Comparison of ENCODE assay signal across 36 cellular contexts in the genomic region with DNA sequence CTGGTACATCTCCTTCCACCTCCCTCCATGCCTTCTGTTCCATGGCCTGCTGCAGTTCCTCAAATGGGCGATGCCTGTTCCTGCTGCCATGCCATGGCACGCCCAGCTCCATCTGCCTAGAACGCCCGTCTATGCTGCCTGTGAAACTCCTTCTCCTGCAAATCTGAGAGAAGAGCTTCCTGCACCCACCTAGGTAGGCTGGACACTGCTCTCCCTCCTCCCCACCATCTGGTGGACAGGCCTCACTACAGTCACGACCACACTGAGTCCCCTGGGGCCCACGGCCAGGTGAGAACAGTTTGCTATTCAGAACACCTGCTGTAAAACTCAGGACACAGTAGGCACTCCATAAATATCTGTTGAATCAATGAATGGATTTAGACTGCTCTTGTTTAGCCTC.
"Had no signal": no experiment of that assay in that cellular context is flagged by ENCODE, and none has a peak within 500 bp of the region (broad histone marks: within the 10 kb centered on the region; RNA-seq: fewer than 3 reads in every experiment).

No MANE protein-coding gene starts in this region.

- H3K4me1 ChIP-seq: Peyer's patch, SJSA1 had no signal

- DNase-seq: activated CD4-positive, alpha-beta T cell treated with anti-CD3 and anti-CD28 coated beads for 36 hours; activated CD4-positive, alpha-beta T cell treated with anti-CD3 and anti-CD28 coated beads, Interleukin-2, amount 10 ng/mL, durations not matched to agents 7 days and 5 days; activated CD4-positive, alpha-beta T cell treated with anti-CD3 and anti-CD28 coated beads, Interleukin-2, amount 50 U/mL, for 48 hours; activated CD8-positive, alpha-beta T cell treated with anti-CD3 and anti-CD28 coated beads, Interleukin-2, amount 10 ng/mL, durations not matched to agents 7 days and 5 days; activated effector memory CD4-positive, alpha-beta T cell treated with Interleukin-2 at 50 U/mL for 16 hours; activated naive CD4-positive, alpha-beta T cell treated with anti-CD3 and anti-CD28 coated beads, Interleukin-2, amount 10 ng/mL, durations not matched to agents 7 days and 5 days; activated naive CD8-positive, alpha-beta T cell treated with anti-CD3 and anti-CD28 coated beads, Interleukin-2, amount 50 U/mL, for 24 hours; activated T-cell treated with anti-CD3 and anti-CD28 coated beads, Interleukin-2, amount 50 U/mL, for 48 hours; anterior cingulate cortex; central memory CD4-positive, alpha-beta T cell; Karpas-422; KBM-7; MG63; NCI-H1048; NCI-H1436 treated with DMSO at 0.1 percent for 48 hours; NCI-H1694 treated with DMSO at 0.1 percent for 48 hours; NCI-H2029; NCI-H2227 treated with DMSO at 0.1 percent for 48 hours; NCI-H446; NCI-H510A treated with DMSO at 0.1 percent for 48 hours; NCI-H526 treated with DMSO at 0.1 percent for 48 hours; NCI-H82; NK-92 treated with Interleukin-12 subunit alpha and Interleukin-12 subunit beta, amount 100 ng/mL, for 24 hours; PC-3; Peyer's patch; RPMI8226; SHP77 treated with DMSO at 0.1 percent for 48 hours; SK-N-SH had no signal

- H3K4me1 Mint-ChIP-seq: activated CD4-positive, alpha-beta T cell treated with anti-CD3 and anti-CD28 coated beads for 36 hours; activated CD4-positive, alpha-beta T cell treated with anti-CD3 and anti-CD28 coated beads, Interleukin-2, amount 10 ng/mL, durations not matched to agents 7 days and 5 days; activated naive CD4-positive, alpha-beta T cell treated with anti-CD3 and anti-CD28 coated beads, Interleukin-2, amount 10 ng/mL, durations not matched to agents 7 days and 5 days; activated naive CD8-positive, alpha-beta T cell treated with anti-CD3 and anti-CD28 coated beads, Interleukin-2, amount 50 U/mL, for 24 hours; brain had no signal

- H3K27ac ChIP-seq: Peyer's patch, SJSA1 had no signal

- FAIRE-seq: TTC549 had no signal

- ATAC-seq: activated CD4-positive, alpha-beta T cell treated with anti-CD3 and anti-CD28 coated beads for 36 hours; activated CD4-positive, CD25-positive, alpha-beta regulatory T cell treated with anti-CD3 and anti-CD28 coated beads, Interleukin-2, amount 50 U/mL, for 24 hours; activated CD8-positive, alpha-beta T cell treated with anti-CD3 and anti-CD28 coated beads, Interleukin-2, amount 10 ng/mL, durations not matched to agents 7 days and 5 days; activated naive CD8-positive, alpha-beta T cell treated with anti-CD3 and anti-CD28 coated beads, Interleukin-2, amount 50 U/mL, for 24 hours; PC-3; WTC11 had no signal

- H3K9me3 ChIP-seq: MG63, Peyer's patch, SJSA1, SK-N-SH had no signal

- H3K36me3 ChIP-seq: MG63, Peyer's patch, SJSA1 had no signal

- H3K27me3 Mint-ChIP-seq: activated CD4-positive, alpha-beta T cell treated with anti-CD3 and anti-CD28 coated beads for 36 hours; activated CD4-positive, alpha-beta T cell treated with anti-CD3 and anti-CD28 coated beads, Interleukin-2, amount 10 ng/mL, durations not matched to agents 7 days and 5 days; activated naive CD4-positive, alpha-beta T cell treated with anti-CD3 and anti-CD28 coated beads, Interleukin-2, amount 10 ng/mL, durations not matched to agents 7 days and 5 days; activated naive CD8-positive, alpha-beta T cell; activated naive CD8-positive, alpha-beta T cell treated with anti-CD3 and anti-CD28 coated beads, Interleukin-2, amount 50 U/mL, for 24 hours had no signal

- H3K4me3 Mint-ChIP-seq: activated CD4-positive, alpha-beta T cell treated with anti-CD3 and anti-CD28 coated beads for 36 hours; activated CD4-positive, alpha-beta T cell treated with anti-CD3 and anti-CD28 coated beads, Interleukin-2, amount 10 ng/mL, durations not matched to agents 7 days and 5 days; activated CD8-positive, alpha-beta T cell treated with anti-CD3 and anti-CD28 coated beads, Interleukin-2, amount 10 ng/mL, durations not matched to agents 7 days and 5 days; activated naive CD4-positive, alpha-beta T cell treated with anti-CD3 and anti-CD28 coated beads, Interleukin-2, amount 10 ng/mL, durations not matched to agents 7 days and 5 days; activated naive CD8-positive, alpha-beta T cell; activated naive CD8-positive, alpha-beta T cell treated with anti-CD3 and anti-CD28 coated beads, Interleukin-2, amount 50 U/mL, for 24 hours; brain; T-helper 1 cell treated with Interleukin-12 subunit alpha and Interleukin-12 subunit beta and Interleukin-4 antibody, amounts not matched to agents 30 μg/mL and 1 μg/mL, for 36 hours; T-helper 2 cell treated with Interferon-gamma antibody and Interleukin-4, amounts not matched to agents 5 μg/mL and 100 μg/mL, for 36 hours; WTC11 had no signal

- H3K4me2 ChIP-seq: SK-N-SH had no signal

- H3K9me3 Mint-ChIP-seq: activated CD4-positive, alpha-beta T cell treated with anti-CD3 and anti-CD28 coated beads, Interleukin-2, amount 10 ng/mL, durations not matched to agents 7 days and 5 days; activated naive CD8-positive, alpha-beta T cell treated with anti-CD3 and anti-CD28 coated beads, Interleukin-2, amount 50 U/mL, for 24 hours; brain; T-helper 1 cell treated with Interleukin-12 subunit alpha and Interleukin-12 subunit beta and Interleukin-4 antibody, amounts not matched to agents 30 μg/mL and 1 μg/mL, for 36 hours; WTC11 had no signal

- H3K27me3 ChIP-seq: MG63, Peyer's patch had no signal

- H3K9ac ChIP-seq: SK-N-SH had no signal

- H3K27ac Mint-ChIP-seq: activated CD4-positive, alpha-beta T cell treated with anti-CD3 and anti-CD28 coated beads for 36 hours; activated CD4-positive, alpha-beta T cell treated with anti-CD3 and anti-CD28 coated beads, Interleukin-2, amount 10 ng/mL, durations not matched to agents 7 days and 5 days; activated CD8-positive, alpha-beta T cell treated with anti-CD3 and anti-CD28 coated beads, Interleukin-2, amount 10 ng/mL, durations not matched to agents 7 days and 5 days; activated naive CD4-positive, alpha-beta T cell treated with anti-CD3 and anti-CD28 coated beads, Interleukin-2, amount 10 ng/mL, durations not matched to agents 7 days and 5 days; activated naive CD8-positive, alpha-beta T cell; activated naive CD8-positive, alpha-beta T cell treated with anti-CD3 and anti-CD28 coated beads, Interleukin-2, amount 50 U/mL, for 24 hours; brain; T-helper 1 cell treated with Interleukin-12 subunit alpha and Interleukin-12 subunit beta and Interleukin-4 antibody, amounts not matched to agents 30 μg/mL and 1 μg/mL, for 36 hours; T-helper 2 cell treated with Interferon-gamma antibody and Interleukin-4, amounts not matched to agents 5 μg/mL and 100 μg/mL, for 36 hours; WTC11 had no signal

- H3K4me3 ChIP-seq: MG63, Peyer's patch, SJSA1 had no signal
